Comparison of ENCODE assay signal across 25 cellular contexts in the genomic region with DNA sequence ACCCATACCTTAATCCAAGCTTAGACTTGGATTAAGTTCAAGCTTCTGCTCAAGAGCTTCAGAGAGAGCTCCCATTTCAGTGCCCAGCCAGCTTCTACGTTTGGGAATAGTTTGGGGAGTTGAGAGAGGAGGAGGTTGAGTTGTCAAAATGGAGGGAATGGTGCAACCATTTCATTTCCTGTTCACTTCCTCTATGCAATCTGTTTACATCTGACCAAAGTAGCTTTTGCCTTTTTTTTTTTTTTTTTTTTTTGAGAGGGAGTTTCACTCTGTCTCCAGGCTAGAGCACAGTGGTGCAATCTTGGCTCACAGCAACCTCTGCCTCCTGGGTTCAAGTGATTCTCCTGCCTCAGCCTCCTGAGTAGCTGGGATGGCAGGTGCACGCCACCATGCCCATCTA.
DNase-seq lines count a peak whose midpoint lies in the region; ATAC-seq, FAIRE-seq and TF ChIP-seq lines count a peak whose summit lies in the region.
"Had no signal": no experiment of that assay in that cellular context is flagged by ENCODE, and none has a peak within 500 bp of the region (broad histone marks: within the 10 kb centered on the region; RNA-seq: fewer than 3 reads in every experiment).

No MANE protein-coding gene starts in this region.

- H3K4me3 ChIP-seq in GM12878 (no peak overlapping the region), upper lobe of right lung (no peak overlapping the region)
- H3K4me3 ChIP-seq: SK-N-MC, smooth muscle cell had no signal

- intact Hi-C loops in natural killer cell (cut with micrococcal nuclease) (no loop called here), GM12878 (cut with micrococcal nuclease; ENCODE audit: unreplicated experiment) (loop anchor here (2.0 kb wide), 1 partner anchor 31 kb away; no protein-coding TSS in a partner anchor), upper lobe of right lung (cut with DNase I) (no loop called here)

- WGBS in GM12878 (ENCODE audit: insufficient coverage, insufficient replicate concordance, low lambda C conversion rate, missing lambda C conversion rate), result 95% methylated on average over 2 of the region's 2 CpGs

- H3K9me3 ChIP-seq in GM12878 (replicated peaks; ENCODE audit: control insufficient read depth, insufficient read depth, low read length), result no peaks in the 10 kb centered on the region
- H3K9me3 ChIP-seq in upper lobe of right lung, result no peaks in the 10 kb centered on the region

- H3K36me3 Mint-ChIP-seq in natural killer cell treated with Interleukin-12 subunit alpha and Interleukin-12 subunit beta and Interleukin-15 and Interleukin-18, amount 100 ng/mL, for 72 hours, result peaks cover 18% of the 10 kb centered on the region
- H3K36me3 Mint-ChIP-seq in natural killer cell, result no peaks in the 10 kb centered on the region
- H3K36me3 Mint-ChIP-seq: WTC11 had no signal

- no TSS peak for BruUV-seq in GM12878 (replicated peaks; lab: Mats Ljungman, UMichigan)

- ATAC-seq in natural killer cell treated with Interleukin-12 subunit alpha and Interleukin-12 subunit beta and Interleukin-15 and Interleukin-18, amount 100 ng/mL, for 72 hours, result peak; percentile 50 to 78
- ATAC-seq in natural killer cell (no peak), GM12878 (no peak), upper lobe of right lung (peak; percentile 35)
- ATAC-seq: esophagus mucosa, WTC11 had no signal

- H3K9ac ChIP-seq in GM12878 (ENCODE audit: control insufficient read depth, insufficient read depth, low read length), result no peak overlapping the region

- H3K79me2 ChIP-seq in GM12878 (ENCODE audit: control insufficient read depth, insufficient read depth, low read length), result peaks cover 78% of the 10 kb centered on the region

- no peaks in the 10 kb centered on the region for H3K27me3 Mint-ChIP-seq in natural killer cell treated with Interleukin-12 subunit alpha and Interleukin-12 subunit beta and Interleukin-15 and Interleukin-18, amount 100 ng/mL, for 72 hours
- H3K27me3 Mint-ChIP-seq in natural killer cell (ENCODE audit: low read depth in 2 of 2), result no peaks in the 10 kb centered on the region

- H4K20me1 ChIP-seq in GM12878 (ENCODE audit: control insufficient read depth, insufficient read depth), result no peaks in the 10 kb centered on the region

- TF ChIP-seq CTCF in natural killer cell (IDR thresholded peaks at IDR 0.05) (no peak), GM12878 (IDR thresholded peaks at IDR 0.05 in 2 of 3, conservative IDR thresholded peaks at IDR 0.05 in 1 of 3; ENCODE audit: control insufficient read depth in 2 of 3, extremely low read depth in 1 of 3, insufficient read depth in 1 of 3, low read depth in 3 of 3, low read length in 3 of 3) (no peak), upper lobe of right lung (IDR thresholded peaks at IDR 0.05) (no peak)

- no peaks in the 10 kb centered on the region for H3K27me3 ChIP-seq in GM12878 (replicated peaks in 1 of 2; ENCODE audit: control insufficient read depth in 2 of 2, insufficient read depth in 2 of 2, low read length in 1 of 2)
- no peaks in the 10 kb centered on the region for H3K27me3 ChIP-seq in upper lobe of right lung
- H3K27me3 ChIP-seq: brain microvascular endothelial cell had no signal

- H3K4me2 ChIP-seq in GM12878 (ENCODE audit: control insufficient read depth, insufficient read depth), result no peak overlapping the region
- H3K4me2 ChIP-seq: smooth muscle cell had no signal

- H3K4me1 ChIP-seq in GM12878 (ENCODE audit: control insufficient read depth, insufficient read depth, low read length) (peaks cover 41% of the 10 kb centered on the region), upper lobe of right lung (peaks cover 11% of the 10 kb centered on the region)

- RAD21 ChIA-PET in GM12878 (lab: Charles Lee; ENCODE audit: unreplicated experiment), result interaction anchor here (0.8 to 11.3 kb wide), 7 partner anchors 14 to 128 kb away, joined by 3 to 260 read pairs (median 64); a partner anchor contains a TSS

- TF ChIP-seq POLR2A in GM12878 (IDR thresholded peaks at IDR 0.05; ENCODE audit: low read depth, low read length), result no peak

- peak overlapping the region; percentile 30 for H3K4me3 Mint-ChIP-seq in natural killer cell treated with Interleukin-12 subunit alpha and Interleukin-12 subunit beta and Interleukin-15 and Interleukin-18, amount 100 ng/mL, for 72 hours
- H3K4me3 Mint-ChIP-seq in natural killer cell, result no peak overlapping the region
- H3K4me3 Mint-ChIP-seq: stimulated activated naive CD8-positive, alpha-beta T cell treated with anti-CD3 and anti-CD28 coated beads, Interleukin-15, Interleukin-2, amounts not matched to agents 100 ng/mL and 50 ng/mL, for 24 hours; WTC11 had no signal

- DNase-seq in natural killer cell treated with Interleukin-12 subunit alpha and Interleukin-12 subunit beta and Interleukin-15 and Interleukin-18, amount 100 ng/mL, for 72 hours (ENCODE audit: low spot score), result no peak
- DNase-seq in natural killer cell, result no peak
- peak; percentile 4 to 42 for DNase-seq in NOMO-1 (lab: John Stamatoyannopoulos, UW; ENCODE audit: unreplicated experiment in 2 of 2)
- no peak for DNase-seq in GM12878 (ENCODE audit: low read depth, low spot score)
- DNase-seq in upper lobe of right lung, result no peak
- DNase-seq in NCI-H774 (lab: John Stamatoyannopoulos, UW), result no peak
- DNase-seq in HK-2 (ENCODE audit: unreplicated experiment), result no peak
- no peak for DNase-seq in iPS-NIHi7 (ENCODE audit: extremely low spot score)
- DNase-seq: ACHN; activated CD4-positive, alpha-beta T cell treated with anti-CD3 and anti-CD28 coated beads, Interleukin-2, amount 50 U/mL, for 48 hours; activated gamma-delta T cell treated with Interleukin-2 at 50 U/mL for 16 hours; activated T-cell treated with anti-CD3 and anti-CD28 coated beads, Interleukin-2, amount 50 U/mL, for 1 hour; brain microvascular endothelial cell; C1 segment of cervical spinal cord; foreskin melanocyte; mesendoderm; NCI-H1436 treated with DMSO at 0.1 percent for 48 hours; NCI-H446 treated with DMSO at 0.1 percent for 48 hours; RPMI8226; T1000 had no signal

- peak overlapping the region; percentile 85 for H3K27ac ChIP-seq in GM12878 (ENCODE audit: control insufficient read depth, insufficient read depth)
- H3K27ac ChIP-seq in upper lobe of right lung, result no peak overlapping the region
- H3K27ac ChIP-seq: brain microvascular endothelial cell, SK-N-MC had no signal

- no peak for FAIRE-seq in GM12878 (lab: Jason Lieb, UNC)

- peaks cover 4% of the 10 kb centered on the region for H3K9me3 Mint-ChIP-seq in natural killer cell treated with Interleukin-12 subunit alpha and Interleukin-12 subunit beta and Interleukin-15 and Interleukin-18, amount 100 ng/mL, for 72 hours
- no peaks in the 10 kb centered on the region for H3K9me3 Mint-ChIP-seq in natural killer cell
- H3K9me3 Mint-ChIP-seq: stimulated activated naive CD8-positive, alpha-beta T cell treated with anti-CD3 and anti-CD28 coated beads, Interleukin-15, Interleukin-2, amounts not matched to agents 100 ng/mL and 50 ng/mL, for 24 hours had no signal

- CTCF ChIA-PET in GM12878 (lab: Yijun Ruan, JAX), result interaction anchor here (1.0 to 4.9 kb wide), 9 partner anchors 10 to 128 kb away, joined by 3 to 32 read pairs (median 5); a partner anchor contains a TSS

- POLR2A ChIA-PET in GM12878 (lab: Charles Lee), result interaction anchor here (0.6 to 11.1 kb wide), 9 partner anchors 11 to 171 kb away, joined by 3 to 176 read pairs (median 6); a partner anchor contains a TSS

- TF ChIP-seq RAD21 in GM12878 (IDR thresholded peaks at IDR 0.05; ENCODE audit: insufficient read depth, low read depth, low read length), result no peak

- H3K27ac Mint-ChIP-seq in natural killer cell treated with Interleukin-12 subunit alpha and Interleukin-12 subunit beta and Interleukin-15 and Interleukin-18, amount 100 ng/mL, for 72 hours, result peak overlapping the region; percentile 47 to 83
- H3K27ac Mint-ChIP-seq in natural killer cell, result no peak overlapping the region
- H3K27ac Mint-ChIP-seq: stimulated activated naive CD8-positive, alpha-beta T cell treated with anti-CD3 and anti-CD28 coated beads, Interleukin-15, Interleukin-2, amounts not matched to agents 100 ng/mL and 50 ng/mL, for 24 hours; WTC11 had no signal

- no peak for TF ChIP-seq EP300 in GM12878 (IDR thresholded peaks at IDR 0.05; ENCODE audit: borderline replicate concordance in 1 of 2, control insufficient read depth in 1 of 2, low read depth in 2 of 2, low read length in 2 of 2)

- peaks cover 24 to 36% of the 10 kb centered on the region in 2 donors for H3K4me1 Mint-ChIP-seq in natural killer cell treated with Interleukin-12 subunit alpha and Interleukin-12 subunit beta and Interleukin-15 and Interleukin-18, amount 100 ng/mL, for 72 hours (ENCODE audit: low read depth in 2 of 2)
- no peaks in the 10 kb centered on the region for H3K4me1 Mint-ChIP-seq in natural killer cell

- H2AFZ ChIP-seq in GM12878 (ENCODE audit: control insufficient read depth, low read depth, low read length), result no peak overlapping the region

- SMC1A ChIA-PET in GM12878 (lab: Charles Lee; ENCODE audit: uncharacterized antibody, unreplicated experiment), result interaction anchor here (1.9 to 13.6 kb wide), 6 partner anchors 14 to 127 kb away, joined by 17 to 359 read pairs (median 110); a partner anchor contains a TSS

- peaks cover 15 to 32% of the 10 kb centered on the region in 2 experiments for H3K36me3 ChIP-seq in GM12878 (ENCODE audit: control insufficient read depth in 2 of 2, insufficient read depth in 2 of 2, low read length in 1 of 2)
- H3K36me3 ChIP-seq in upper lobe of right lung, result no peaks in the 10 kb centered on the region
- H3K36me3 ChIP-seq: brain microvascular endothelial cell had no signal

- in situ Hi-C loops in GM12878 (cut with MboI), result no loop called here

TF ChIP-seq in GM12878, 131 proteins besides CTCF, POLR2A, EP300 and RAD21 (continues in another document):
- TF ChIP-seq SREBF1 (IDR thresholded peaks at IDR 0.05; ENCODE audit: low read length), result no peak
- no peak for TF ChIP-seq MTA3 (IDR thresholded peaks at IDR 0.05; ENCODE audit: borderline replicate concordance, low read length)
- 0 out of 2 replicates have a peak, but pooled peaks have one; percentile 48 for TF ChIP-seq YY1 (IDR thresholded peaks at IDR 0.05; ENCODE audit: low read depth, low read length)
- TF ChIP-seq SPI1 (IDR thresholded peaks at IDR 0.05; ENCODE audit: borderline replicate concordance, insufficient read depth, low read depth, low read length), result peak; percentile 10; the same call in 1 of the 2 replicates
- TF ChIP-seq ZNF384 (IDR thresholded peaks at IDR 0.05; ENCODE audit: borderline replicate concordance, low read depth, low read length), result peak; percentile 50
- TF ChIP-seq POLR2AphosphoS2 (IDR thresholded peaks at IDR 0.05; ENCODE audit: low read depth, low read length), result no peak

Comparison
In these comparisons a context has a peak if more than half of its experiments do, and no peak if none do; other contexts are left out.
1. ATAC-seq: peak in natural killer cell treated with Interleukin-12 subunit alpha and Interleukin-12 subunit beta and Interleukin-15 and Interleukin-18, amount 100 ng/mL, for 72 hours (2 of 2) and upper lobe of right lung (single experiment); none in natural killer cell (0 of 3) and GM12878 (single experiment).
2. H3K27ac Mint-ChIP-seq: peak in natural killer cell treated with Interleukin-12 subunit alpha and Interleukin-12 subunit beta and Interleukin-15 and Interleukin-18, amount 100 ng/mL, for 72 hours (2 of 2); none in natural killer cell (0 of 2).
3. DNase-seq: peak in NOMO-1 (2 of 2); none in natural killer cell treated with Interleukin-12 subunit alpha and Interleukin-12 subunit beta and Interleukin-15 and Interleukin-18, amount 100 ng/mL, for 72 hours (single experiment), natural killer cell (single experiment), GM12878 (single experiment), upper lobe of right lung (single experiment), NCI-H774 (single experiment), HK-2 (single experiment) and iPS-NIHi7 (single experiment).